In genomic region chr3:174955513-174956001, GRCh38 we compare ENCODE assay signal across 13 cellular contexts.
A peak's percentile ranks its signal among the peaks of the same experiment; 100 is the strongest.
DNase-seq lines count a peak whose midpoint lies in the region; ATAC-seq and TF ChIP-seq lines count a peak whose summit lies in the region.
"Had no signal": no experiment of that assay in that cellular context is flagged by ENCODE, and none has a peak within 500 bp of the region (broad histone marks: within the 10 kb centered on the region; RNA-seq: fewer than 3 reads in every experiment).

No MANE protein-coding gene starts in this region.

- no peak overlapping the region for H3K4me3 ChIP-seq in HCT116 (replicated peaks in 1 of 2; ENCODE audit: low read depth in 1 of 2, low read length in 2 of 2)
- H3K4me3 ChIP-seq: dorsolateral prefrontal cortex, sigmoid colon, tibial nerve had no signal

- DNase-seq in HCT116 (ENCODE audit: low read depth, low spot score), result peak; percentile 22
- peak; percentile 10 for DNase-seq in SW480 (ENCODE audit: low spot score)
- peak; percentile 4 for DNase-seq in hepatic stellate cell (ENCODE audit: low spot score)
- no peak for DNase-seq in SKM-1 treated with dmso at 0.1 percent for 144 hours (lab: John Stamatoyannopoulos, UW; ENCODE audit: unreplicated experiment)
- no peak for DNase-seq in NCI-H524 (lab: John Stamatoyannopoulos, UW)
- DNase-seq: activated naive CD8-positive, alpha-beta T cell treated with anti-CD3 and anti-CD28 coated beads, Interleukin-2, amount 10 ng/mL, durations not matched to agents 7 days and 5 days; dorsolateral prefrontal cortex; GF-D8; sigmoid colon had no signal

- CTCF ChIA-PET in HCT116 (lab: Charles Lee), result no interaction called here

- H2AFZ ChIP-seq in HCT116 (ENCODE audit: low read depth, low read length, poor library complexity, severe bottlenecking), result peak overlapping the region; percentile 6

- peaks cover 18 to 27% of the 10 kb centered on the region in 2 experiments for H3K4me1 ChIP-seq in HCT116 (ENCODE audit: control insufficient read depth in 1 of 2, insufficient read depth in 2 of 2, low read length in 2 of 2)

- no TSS peak for BruUV-seq in HCT116 (replicated peaks; lab: Mats Ljungman, UMichigan)

- ATAC-seq in HCT116 (peak; percentile 84), HG03521 (IDR thresholded peaks at IDR 0.05; ENCODE audit: unreplicated experiment) (no peak), GM21381 (IDR thresholded peaks at IDR 0.05; ENCODE audit: unreplicated experiment) (no peak)

- H3K9ac ChIP-seq in HCT116 (ENCODE audit: low read length), result no peak overlapping the region

- H3K4me2 ChIP-seq in HCT116 (ENCODE audit: low read length), result peak overlapping the region; percentile 46

- TF ChIP-seq POLR2A in HCT116 (IDR thresholded peaks at IDR 0.05; ENCODE audit: borderline replicate concordance, extremely low read depth, insufficient read depth, insufficient read length), result no peak

- H3K9me2 ChIP-seq in HCT116 (ENCODE audit: insufficient read depth), result no peaks in the 10 kb centered on the region

- intact Hi-C loops in HCT116 (cut with micrococcal nuclease), result no loop called here

- no peaks in the 10 kb centered on the region for H3K27me3 ChIP-seq in HCT116 (ENCODE audit: insufficient read depth, low read length)
- H3K27me3 ChIP-seq: dorsolateral prefrontal cortex, sigmoid colon, tibial nerve had no signal

- no peaks in the 10 kb centered on the region for H4K20me1 ChIP-seq in HCT116 (ENCODE audit: insufficient read depth)

- no peak for TF ChIP-seq RAD21 in HCT116 (IDR thresholded peaks at IDR 0.05; ENCODE audit: low read depth)

- H3K27ac ChIP-seq in 22Rv1 (peak overlapping the region; percentile 95), HCT116 (ENCODE audit: low read depth, low read length) (no peak overlapping the region)
- H3K27ac ChIP-seq: dorsolateral prefrontal cortex, sigmoid colon had no signal

- H3K79me2 ChIP-seq in HCT116 (ENCODE audit: insufficient read depth, low read length), result no peaks in the 10 kb centered on the region

- TF ChIP-seq CTCF in 22Rv1 (IDR thresholded peaks at IDR 0.05), result no peak
- TF ChIP-seq CTCF in HCT116 (IDR thresholded peaks at IDR 0.05 in 2 of 3, conservative IDR thresholded peaks at IDR 0.05 in 1 of 3; ENCODE audit: borderline replicate concordance in 1 of 3, insufficient read depth in 1 of 3, low read depth in 2 of 3, low read length in 2 of 3), result no peak

- no peaks in the 10 kb centered on the region for H3K9me3 ChIP-seq in HCT116 (ENCODE audit: control insufficient read depth in 1 of 2, insufficient read depth in 1 of 2, low read depth in 1 of 2, low read length in 2 of 2)
- H3K9me3 ChIP-seq: sigmoid colon, tibial nerve had no signal

- RAD21 ChIA-PET in HCT116 (lab: Charles Lee; ENCODE audit: low non-redundant PET in 1 of 2, low total read pairs in 2 of 2, uncharacterized antibody in 2 of 2, unreplicated experiment in 2 of 2), result no interaction called here

- POLR2A ChIA-PET in HCT116 (lab: Charles Lee), result no interaction called here

- no peaks in the 10 kb centered on the region for H3K36me3 ChIP-seq in HCT116 (ENCODE audit: control insufficient read depth in 1 of 2, insufficient read depth in 2 of 2, low read length in 2 of 2)
- H3K36me3 ChIP-seq: sigmoid colon, tibial nerve had no signal

TF ChIP-seq in HCT116, 20 proteins besides CTCF, POLR2A, EP300 and RAD21:
- TF ChIP-seq EZH2phosphoT487 (IDR thresholded peaks at IDR 0.05; ENCODE audit: borderline replicate concordance) (no peak), FOSL1 (IDR thresholded peaks at IDR 0.05; ENCODE audit: low read depth) (peak; percentile 52), JUND (IDR thresholded peaks at IDR 0.05) (peak; percentile 50)
TF ChIP-seq in HCT116: peak in this region for 2.

Comparison
In these comparisons a context has a peak if more than half of its experiments do, and no peak if none do; other contexts are left out.
1. DNase-seq: peak in HCT116 (single experiment), SW480 (single experiment) and hepatic stellate cell (single experiment); none in SKM-1 treated with dmso at 0.1 percent for 144 hours (single experiment) and NCI-H524 (0 of 2).